16 cellular contexts compared by ENCODE assay signal in the genomic region with DNA sequence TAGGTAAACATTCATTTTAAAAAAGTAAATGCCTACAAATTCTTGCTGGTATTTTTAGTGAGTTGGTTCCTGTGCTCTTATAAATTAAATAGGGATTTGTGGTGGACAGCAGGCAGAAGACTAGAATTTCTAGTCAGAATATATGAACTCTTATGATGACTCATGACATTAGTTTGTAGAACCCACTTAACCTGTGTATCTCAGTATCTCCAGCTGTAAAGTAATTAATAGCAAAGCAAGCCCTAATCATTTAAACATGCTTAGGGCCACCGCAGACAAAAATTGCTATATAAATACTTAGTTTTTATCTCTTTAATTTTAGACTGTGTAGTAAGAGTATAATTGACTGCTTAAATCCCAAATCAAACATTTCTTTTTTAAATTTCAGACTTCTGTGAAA. TPM values are rescaled to one million over a fixed set of nuclear protein-coding genes. Genes with fewer than 3 reads are reported as not detected.
DNase-seq lines count a peak whose midpoint lies in the region; ATAC-seq and TF ChIP-seq lines count a peak whose summit lies in the region.
"Had no signal": no experiment of that assay in that cellular context is flagged by ENCODE, and none has a peak within 500 bp of the region (broad histone marks: within the 10 kb centered on the region; RNA-seq: fewer than 3 reads in every experiment).

No MANE protein-coding gene starts in this region.

- H3K4me1 ChIP-seq in MM.1S (ENCODE audit: low read length) (peaks cover 9% of the 10 kb centered on the region; the same call in 1 of the 2 replicates), colonic mucosa (peaks cover 3% of the 10 kb centered on the region), neuron (ENCODE audit: insufficient read depth, low read length) (peaks cover 13% of the 10 kb centered on the region)

- H3K9me3 ChIP-seq in MM.1S (replicated peaks; ENCODE audit: insufficient read depth, low read length) (no peaks in the 10 kb centered on the region), colonic mucosa (no peaks in the 10 kb centered on the region), neuron (ENCODE audit: low read length) (peaks cover 7% of the 10 kb centered on the region)

- no peaks in the 10 kb centered on the region for H3K27me3 ChIP-seq in MM.1S (replicated peaks; ENCODE audit: insufficient read depth, low read length)
- H3K27me3 ChIP-seq in colonic mucosa, result no peaks in the 10 kb centered on the region
- H3K27me3 ChIP-seq in neuron (ENCODE audit: insufficient read depth, low read length), result no peaks in the 10 kb centered on the region

- intact Hi-C loops in colonic mucosa (cut with DNase I), result loop anchor here (10.0 kb wide), 1 partner anchor 259 kb away; no protein-coding TSS in a partner anchor
- intact Hi-C loops in left ventricle myocardium superior (cut with micrococcal nuclease), result no loop called here

- no peak for TF ChIP-seq CTCF in MM.1S (IDR thresholded peaks at IDR 0.05; ENCODE audit: low read length)
- no peak for TF ChIP-seq CTCF in colonic mucosa (IDR thresholded peaks at IDR 0.05)

- no peaks in the 10 kb centered on the region for H4K20me1 ChIP-seq in MM.1S (ENCODE audit: insufficient read depth, low read length)

- H2AFZ ChIP-seq in MM.1S (ENCODE audit: low read length) (no peak overlapping the region), neuron (ENCODE audit: low read depth, low read length) (no peak overlapping the region)

- H3K9ac ChIP-seq in MM.1S (ENCODE audit: low read length) (no peak overlapping the region), colonic mucosa (ENCODE audit: low read depth in 2 of 2, low read length in 2 of 2) (no peak overlapping the region)

- peaks cover 2% of the 10 kb centered on the region; the same call in 1 of the 2 replicates for H3K36me3 ChIP-seq in MM.1S (replicated peaks; ENCODE audit: insufficient read depth, low read length)
- H3K36me3 ChIP-seq in colonic mucosa, result no peaks in the 10 kb centered on the region
- peaks cover 34% of the 10 kb centered on the region for H3K36me3 ChIP-seq in neuron (ENCODE audit: insufficient read depth, low read length)

- ATAC-seq in HG02884 (IDR thresholded peaks at IDR 0.05; ENCODE audit: unreplicated experiment), result no peak
- ATAC-seq in left ventricle myocardium superior, result no peak
- ATAC-seq: sciatic nerve had no signal

- H3K4me3 ChIP-seq in MM.1S (ENCODE audit: low read length), result no peak overlapping the region
- H3K4me3 ChIP-seq in colonic mucosa, result peak overlapping the region; percentile 87
- H3K4me3 ChIP-seq in neuron (ENCODE audit: low read length), result peak overlapping the region; percentile 65

- H3K27ac ChIP-seq in MM.1S (ENCODE audit: low read length) (no peak overlapping the region), colonic mucosa (no peak overlapping the region)

- H3F3A ChIP-seq in MM.1S (ENCODE audit: insufficient read depth, low read length), result peaks cover 12% of the 10 kb centered on the region

- H3K9me2 ChIP-seq in MM.1S (replicated peaks; ENCODE audit: insufficient read depth, low read length), result no peaks in the 10 kb centered on the region

- H3K79me2 ChIP-seq in MM.1S (ENCODE audit: low read length), result peaks cover 49% of the 10 kb centered on the region

- DNase-seq in DMS53 treated with DMSO at 0.1 percent for 48 hours (lab: John Stamatoyannopoulos, UW; ENCODE audit: unreplicated experiment) (peak; percentile 28), MM.1S (no peak), colonic mucosa (no peak), left ventricle myocardium superior (no peak), nucleus accumbens (lab: John Stamatoyannopoulos, UW) (no peak), occipital lobe (lab: John Stamatoyannopoulos, UW) (no peak)
- DNase-seq: activated CD8-positive, alpha-beta memory T cell treated with anti-CD3 and anti-CD28 coated beads, Interleukin-2, amount 50 U/mL, for 4 hours; cortex of kidney; head of caudate nucleus; mesendoderm; NCI-H1105 treated with DMSO at 0.1 percent for 48 hours; NCI-H774; substantia nigra had no signal

- peak overlapping the region; percentile 79 for H3K4me2 ChIP-seq in MM.1S (ENCODE audit: low read depth, low read length)

RNA-seq across cellular contexts. Expression of a gene that starts 2.4 kb away (rescaled TPM):
- total RNA-seq in colonic mucosa, result 10 to 100 TPM; 36.4 to 54.8 TPM
- 14.1 TPM for total RNA-seq in left ventricle myocardium superior
- 161 TPM for total RNA-seq in occipital lobe
